Comparison of ENCODE assay signal across 9 cellular contexts in genomic region chr3:149395107-149396089, GRCh38. TPM values are rescaled to one million over a fixed set of nuclear protein-coding genes. Genes with fewer than 3 reads are reported as not detected.
A peak's percentile ranks its signal among the peaks of the same experiment; 100 is the strongest.
DNase-seq lines count a peak whose midpoint lies in the region; ATAC-seq and TF ChIP-seq lines count a peak whose summit lies in the region.
"Had no signal": no experiment of that assay in that cellular context is flagged by ENCODE, and none has a peak within 500 bp of the region (broad histone marks: within the 10 kb centered on the region; RNA-seq: fewer than 3 reads in every experiment).

No MANE protein-coding gene starts in this region.

- H3K27me3 Mint-ChIP-seq in HFFc6 (ENCODE audit: insufficient read depth): no peaks in the 10 kb centered on the region; the same call in 1 of the 2 replicates

- peak overlapping the region; percentile 99 for H3K27ac ChIP-seq in Panc1 (ENCODE audit: low read length)

- no peaks in the 10 kb centered on the region for H3K9me3 Mint-ChIP-seq in HFFc6

- POLR2A ChIA-PET in Panc1 (lab: Charles Lee): interaction anchor here (0.7 kb wide), 1 partner anchor 111 kb away, joined by 3 read pairs; no protein-coding TSS in a partner anchor

- peaks cover 50% of the 10 kb centered on the region for H3K4me1 ChIP-seq in Panc1 (ENCODE audit: control insufficient read depth, insufficient read depth, low read length)

- CTCF ChIA-PET in Panc1 (lab: Charles Lee): no interaction called here

- no peak overlapping the region for H3K4me3 Mint-ChIP-seq in HFFc6

- intact Hi-C loops in Panc1 (cut with micrococcal nuclease; ENCODE audit: unreplicated experiment) (no loop called here), sciatic nerve (cut with DNase I) (no loop called here)

- H3K36me3 Mint-ChIP-seq in HFFc6 (ENCODE audit: low read depth): peaks cover 5% of the 10 kb centered on the region; the same call in 1 of the 2 replicates

- BruUV-seq in Panc1 (replicated peaks; lab: Mats Ljungman, UMichigan): no TSS peak

- peaks cover 59% of the 10 kb centered on the region for H3K4me1 Mint-ChIP-seq in HFFc6 (ENCODE audit: low read depth)

- ATAC-seq in Panc1: no peak
- peak; percentile 66 for ATAC-seq in sciatic nerve
- no peak for ATAC-seq in GM18861 (IDR thresholded peaks at IDR 0.05; ENCODE audit: unreplicated experiment)

- peaks cover 14% of the 10 kb centered on the region; the same call in 1 of the 2 replicates for H3K9me3 ChIP-seq in Panc1 (ENCODE audit: control insufficient read depth, insufficient read depth, low read depth, low read length)

- in situ Hi-C loops in Panc1 (cut with HindIII; ENCODE audit: low pct_unique_long_range_greater_than_20kb, low sequenced_read_pairs): no loop called here

- H3K4me3 ChIP-seq in Panc1 (ENCODE audit: low read depth in 2 of 2, low read length in 2 of 2) (no peak overlapping the region), fibroblast of villous mesenchyme (ENCODE audit: low read depth, low read length) (no peak overlapping the region)
- H3K4me3 ChIP-seq: dorsolateral prefrontal cortex had no signal

- peak overlapping the region; percentile 65; the same call in 1 of the 2 replicates for H3K27ac Mint-ChIP-seq in HFFc6

- no peaks in the 10 kb centered on the region for H3K36me3 ChIP-seq in Panc1 (ENCODE audit: control insufficient read depth, insufficient read depth, low read length)

- TF ChIP-seq CTCF in HFFc6 (IDR thresholded peaks at IDR 0.05) (no peak), Panc1 (IDR thresholded peaks at IDR 0.05) (no peak), fibroblast of villous mesenchyme (IDR thresholded peaks at IDR 0.05; ENCODE audit: insufficient read depth, low read depth, low read length) (no peak)

- no peak for DNase-seq in HFFc6
- DNase-seq in Panc1 (ENCODE audit: low read depth, low spot score): no peak
- DNase-seq in fibroblast of villous mesenchyme (ENCODE audit: low read depth): peak; percentile 82
- DNase-seq in sciatic nerve (ENCODE audit: low spot score): no peak
- no peak for DNase-seq in islet precursor cell
- DNase-seq in NCI-H2171 (lab: John Stamatoyannopoulos, UW): no peak
- DNase-seq in NCI-H1048 (lab: John Stamatoyannopoulos, UW): no peak
- DNase-seq: dorsolateral prefrontal cortex had no signal

- no peaks in the 10 kb centered on the region for H3K27me3 ChIP-seq in Panc1 (ENCODE audit: control insufficient read depth, insufficient read depth, low read length)
- H3K27me3 ChIP-seq: dorsolateral prefrontal cortex had no signal

RNA-seq across cellular contexts. Expression of gene TM4SF1, which starts 17.9 kb away (rescaled TPM):
- total RNA-seq in HFFc6 (2021; fragmentation: NEBNext Ultra II Directional; extraction: Animal tissue kit (Norgen Biotek cat#: 25700)): 10 to 100 TPM in 4 of 6 experiments, 1 to 10 TPM in 2; 6.5 to 80.1 (median 74.8) TPM
- 1,063 TPM for total RNA-seq in Panc1 (2021; ENCODE audit: unreplicated experiment)
- polyA plus RNA-seq in Panc1 (2012; ENCODE audit: insufficient read length): 1,714 TPM
- 52.2 and 80.3 TPM in 2 replicates for total RNA-seq in fibroblast of villous mesenchyme
- 149 TPM for total RNA-seq in sciatic nerve
